27 cellular contexts compared by ENCODE assay signal in genomic region chr5:20617876-20618275, GRCh38.
"Had no signal": no experiment of that assay in that cellular context is flagged by ENCODE, and none has a peak within 500 bp of the region (broad histone marks: within the 10 kb centered on the region; RNA-seq: fewer than 3 reads in every experiment).

No MANE protein-coding gene starts in this region.

- H3K27me3 Mint-ChIP-seq: activated CD8-positive, alpha-beta T cell treated with anti-CD3 and anti-CD28 coated beads for 36 hours; activated naive CD4-positive, alpha-beta T cell treated with anti-CD3 and anti-CD28 coated beads, Interleukin-2, amount 10 ng/mL, durations not matched to agents 7 days and 5 days; activated naive CD8-positive, alpha-beta T cell treated with anti-CD3 and anti-CD28 coated beads for 36 hours had no signal

- H3K27me3 ChIP-seq: brain microvascular endothelial cell, SJCRH30 had no signal

- H3K27ac Mint-ChIP-seq: activated CD8-positive, alpha-beta T cell treated with anti-CD3 and anti-CD28 coated beads for 36 hours; activated naive CD4-positive, alpha-beta T cell treated with anti-CD3 and anti-CD28 coated beads, Interleukin-2, amount 10 ng/mL, durations not matched to agents 7 days and 5 days; activated naive CD8-positive, alpha-beta T cell treated with anti-CD3 and anti-CD28 coated beads for 36 hours; activated T-cell treated with anti-CD3 and anti-CD28 coated beads, Interleukin-2, amount 50 U/mL, for 72 hours; activated T-helper 2 cell treated with anti-CD3 and anti-CD28 coated beads, Interferon-gamma antibody, Interleukin-2, Interleukin-4, amounts not matched to agents 10 μg/mL and 5 μg/mL and 100 μg/mL, durations not matched to agents 14 hours and 24 hours and 36 hours had no signal

- DNase-seq: activated CD4-positive, alpha-beta T cell treated with anti-CD3 and anti-CD28 coated beads for 4 hours; activated CD8-positive, alpha-beta memory T cell treated with anti-CD3 and anti-CD28 coated beads, Interleukin-2, amount 50 U/mL, for 4 hours; activated CD8-positive, alpha-beta T cell treated with anti-CD3 and anti-CD28 coated beads for 36 hours; activated gamma-delta T cell treated with Interleukin-2 at 50 U/mL for 16 hours; activated naive CD4-positive, alpha-beta T cell treated with anti-CD3 and anti-CD28 coated beads, Interleukin-2, amount 10 ng/mL, durations not matched to agents 7 days and 5 days; activated naive CD8-positive, alpha-beta T cell treated with anti-CD3 and anti-CD28 coated beads for 36 hours; activated T-cell treated with anti-CD3 and anti-CD28 coated beads, Interleukin-2, amount 50 U/mL, for 72 hours; brain microvascular endothelial cell; Karpas-422; NCI-H1048; NCI-H146; NCI-H187 treated with DMSO at 0.1 percent for 48 hours; NCI-H2081 treated with DMSO at 0.1 percent for 48 hours; NCI-H226; NCI-H510A treated with DMSO at 0.1 percent for 48 hours; NCI-H69; NK-92 treated with Interleukin-12 subunit alpha and Interleukin-12 subunit beta, amount 100 ng/mL, for 24 hours; OCI-M1; Right ventricle myocardium superior; RPMI8226; SJCRH30; SK-N-SH; SW 1271 had no signal

- H3K4me1 Mint-ChIP-seq: activated naive CD4-positive, alpha-beta T cell treated with anti-CD3 and anti-CD28 coated beads, Interleukin-2, amount 10 ng/mL, durations not matched to agents 7 days and 5 days; activated naive CD8-positive, alpha-beta T cell treated with anti-CD3 and anti-CD28 coated beads for 36 hours had no signal

- H3K4me2 ChIP-seq: SK-N-SH had no signal

- H3K9me3 ChIP-seq: SJCRH30, SK-N-SH had no signal

- H3K36me3 ChIP-seq: brain microvascular endothelial cell, SJCRH30 had no signal

- H3K27ac ChIP-seq: brain microvascular endothelial cell, SJCRH30 had no signal

- H3K36me3 Mint-ChIP-seq: activated naive CD4-positive, alpha-beta T cell treated with anti-CD3 and anti-CD28 coated beads, Interleukin-2, amount 10 ng/mL, durations not matched to agents 7 days and 5 days; activated naive CD8-positive, alpha-beta T cell treated with anti-CD3 and anti-CD28 coated beads for 36 hours had no signal

- H3K9ac ChIP-seq: SK-N-SH had no signal

- H3K4me1 ChIP-seq: SJCRH30 had no signal

- H3K4me3 ChIP-seq: K562, SJCRH30 had no signal

- ATAC-seq: activated CD4-positive, CD25-positive, alpha-beta regulatory T cell treated with anti-CD3 and anti-CD28 coated beads, Interleukin-2, amount 50 U/mL, for 24 hours; activated CD8-positive, alpha-beta T cell treated with anti-CD3 and anti-CD28 coated beads for 36 hours; activated T-cell treated with anti-CD3 and anti-CD28 coated beads, Interleukin-2, amount 50 U/mL, for 72 hours; K562; Panc1 had no signal

- H3K4me3 Mint-ChIP-seq: activated CD8-positive, alpha-beta T cell treated with anti-CD3 and anti-CD28 coated beads for 36 hours; activated naive CD4-positive, alpha-beta T cell treated with anti-CD3 and anti-CD28 coated beads, Interleukin-2, amount 10 ng/mL, durations not matched to agents 7 days and 5 days; activated naive CD8-positive, alpha-beta T cell treated with anti-CD3 and anti-CD28 coated beads for 36 hours; activated T-cell treated with anti-CD3 and anti-CD28 coated beads, Interleukin-2, amount 50 U/mL, for 72 hours had no signal
